ENCODE assay signal across 8 cellular contexts in the genomic region with DNA sequence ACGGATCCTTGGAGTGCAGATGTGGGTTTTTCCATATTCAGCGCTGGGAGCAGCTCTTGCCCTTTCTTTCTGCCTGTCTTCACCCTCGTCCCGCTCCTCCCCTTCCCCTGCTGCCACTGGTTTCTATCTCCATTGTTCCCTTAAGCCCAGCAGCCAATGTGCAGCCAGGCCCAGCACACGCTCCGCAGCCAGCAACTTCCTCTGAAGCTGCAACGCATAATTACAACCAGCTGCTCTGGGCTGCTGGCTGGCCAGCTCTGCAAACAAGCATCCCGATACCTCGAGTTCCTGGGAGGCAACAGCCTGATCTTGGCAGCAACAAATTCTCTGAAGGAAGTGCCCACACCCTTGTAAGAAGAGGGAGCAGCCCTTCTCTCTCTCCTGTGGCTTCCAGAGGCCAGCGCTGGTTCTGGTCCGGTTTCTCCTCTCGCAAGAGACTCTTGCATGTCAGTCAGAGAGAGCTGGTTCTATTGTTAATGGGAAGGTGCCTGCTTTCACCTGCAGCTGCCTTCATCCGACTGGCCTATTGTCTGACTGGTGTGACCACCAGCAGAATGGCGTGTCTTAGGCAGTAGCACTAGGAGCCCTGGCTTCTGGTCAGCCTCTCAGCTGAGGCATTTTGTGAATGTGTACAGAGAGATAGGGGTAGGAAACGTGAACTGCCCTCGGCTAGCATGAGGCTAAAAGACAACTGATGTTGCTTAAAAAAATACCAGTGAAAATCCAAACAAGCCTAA.
A peak's percentile ranks its signal among the peaks of the same experiment; 100 is the strongest.
DNase-seq lines count a peak whose midpoint lies in the region; ATAC-seq and TF ChIP-seq lines count a peak whose summit lies in the region.

No MANE protein-coding gene starts in this region.

- intact Hi-C loops in MCF 10A (cut with micrococcal nuclease): no loop called here

- H3K27ac ChIP-seq in GM23248: peak overlapping the region; percentile 91

- peaks cover 23% of the 10 kb centered on the region for H3K4me1 Mint-ChIP-seq in MCF 10A (ENCODE audit: insufficient read depth, unreplicated experiment)

- H3K9me3 ChIP-seq in GM23248 (ENCODE audit: low read depth): no peaks in the 10 kb centered on the region

- no peaks in the 10 kb centered on the region for H3K27me3 ChIP-seq in GM23248 (replicated peaks; ENCODE audit: insufficient read depth)

- 1 to 2% methylated on average over 16 of the region's 16 CpGs for WGBS in GM23248 (ENCODE audit: low coverage in 1 of 2, low lambda C conversion rate in 2 of 2, missing lambda C conversion rate in 2 of 2), 2 experiments

- H3K27me3 Mint-ChIP-seq in MCF 10A (ENCODE audit: insufficient read depth, unreplicated experiment): no peaks in the 10 kb centered on the region

- CTCF ChIA-PET in MCF 10A (lab: Yijun Ruan, JAX): interaction anchor here (0.6 to 3.6 kb wide), 8 partner anchors 11 to 172 kb away, joined by 3 to 12 read pairs (median 4); no protein-coding TSS in a partner anchor

- peaks cover 18% of the 10 kb centered on the region for H3F3A ChIP-seq in GM23248 (ENCODE audit: insufficient read depth)

- no peaks in the 10 kb centered on the region for H3K36me3 ChIP-seq in GM23248 (ENCODE audit: low read depth)

- H3K4me3 Mint-ChIP-seq in MCF 10A (ENCODE audit: unreplicated experiment): peak overlapping the region; percentile 35

- H3K4me1 ChIP-seq in GM23248 (ENCODE audit: insufficient read depth): peaks cover 31% of the 10 kb centered on the region

- no peaks in the 10 kb centered on the region for H3K9me3 Mint-ChIP-seq in MCF 10A (ENCODE audit: unreplicated experiment)

- peak overlapping the region; percentile 24 for H3K27ac Mint-ChIP-seq in MCF 10A (ENCODE audit: low read depth, unreplicated experiment)

- peak overlapping the region; percentile 75 for H3K9ac ChIP-seq in GM23248

- H2AFZ ChIP-seq in GM23248: peak overlapping the region; percentile 75

- in situ Hi-C loops in GM23248 (cut with MboI): no loop called here

- H3K36me3 Mint-ChIP-seq in MCF 10A (ENCODE audit: insufficient read depth, unreplicated experiment): no peaks in the 10 kb centered on the region

- POLR2A ChIA-PET in MCF 10A (lab: Yijun Ruan, JAX): interaction anchor here (0.6 to 4.1 kb wide), 6 partner anchors 11 to 415 kb away, joined by 3 to 13 read pairs (median 7); a partner anchor contains a TSS

- H3K4me2 ChIP-seq in GM23248 (ENCODE audit: unreplicated experiment): peak overlapping the region; percentile 86

- H3K79me2 ChIP-seq in GM23248 (ENCODE audit: insufficient read depth): no peaks in the 10 kb centered on the region

- no peak for TF ChIP-seq CTCF in MCF 10A (IDR thresholded peaks at IDR 0.05; ENCODE audit: unreplicated experiment)

- no peak for ATAC-seq in HG03469 (IDR thresholded peaks at IDR 0.05; ENCODE audit: unreplicated experiment)

- peak overlapping the region; percentile 61 for H3K4me3 ChIP-seq in GM23248

- no TSS peak for BruUV-seq in MCF 10A (replicated peaks; lab: Mats Ljungman, UMichigan)

- H4K20me1 ChIP-seq in GM23248 (ENCODE audit: insufficient read depth): no peaks in the 10 kb centered on the region

- no peaks in the 10 kb centered on the region for H3K9me2 ChIP-seq in GM23248 (ENCODE audit: insufficient read depth)

- DNase-seq in GM23248 (peak; percentile 95), NCI-H446 (lab: John Stamatoyannopoulos, UW) (peak; percentile 80 to 96), MCF 10A (ENCODE audit: unreplicated experiment) (peak; percentile 46), iris pigment epithelial cell (ENCODE audit: low read depth) (peak; percentile 91), smooth muscle cell of the brain vasculature (ENCODE audit: low read depth, low spot score) (peak; percentile 86), cerebellar nuclear complex (lab: John Stamatoyannopoulos, UW) (no peak), kidney glomerular epithelial cell (lab: John Stamatoyannopoulos, UW) (no peak)

Comparison
In these comparisons a context has a peak if more than half of its experiments do, and no peak if none do; other contexts are left out.
1. DNase-seq: peak in GM23248 (single experiment), NCI-H446 (2 of 2), MCF 10A (single experiment), iris pigment epithelial cell (single experiment) and smooth muscle cell of the brain vasculature (single experiment); none in cerebellar nuclear complex (0 of 2) and kidney glomerular epithelial cell (single experiment).